ENCODE assay signal across 17 cellular contexts in genomic region chr7:143492799-143493568, GRCh38. TPM values are rescaled to one million over a fixed set of nuclear protein-coding genes. Genes with fewer than 3 reads are reported as not detected.
DNase-seq lines count a peak whose midpoint lies in the region; ATAC-seq and TF ChIP-seq lines count a peak whose summit lies in the region.
"Had no signal": no experiment of that assay in that cellular context is flagged by ENCODE, and none has a peak within 500 bp of the region (broad histone marks: within the 10 kb centered on the region; RNA-seq: fewer than 3 reads in every experiment).

No MANE protein-coding gene starts in this region.

- H3K4me3 ChIP-seq in choroid plexus epithelial cell (ENCODE audit: low read depth, low read length) (no peak overlapping the region), parathyroid adenoma (ENCODE audit: low read depth, low read length) (no peak overlapping the region)
- H3K4me3 ChIP-seq: lung had no signal

- intact Hi-C loops in activated CD8-positive, alpha-beta T cell treated with anti-CD3 and anti-CD28 coated beads for 36 hours (cut with micrococcal nuclease), result no loop called here
- intact Hi-C loops in head of caudate nucleus (cut with DNase I), result no loop called here

- TF ChIP-seq CTCF in activated CD8-positive, alpha-beta T cell treated with anti-CD3 and anti-CD28 coated beads for 36 hours (IDR thresholded peaks at IDR 0.05), result no peak
- no peak for TF ChIP-seq CTCF in choroid plexus epithelial cell (conservative IDR thresholded peaks at IDR 0.05; ENCODE audit: low read depth, low read length)
- no peak for TF ChIP-seq CTCF in parathyroid adenoma (IDR thresholded peaks at IDR 0.05)

- no peak overlapping the region for H3K4me3 Mint-ChIP-seq in activated CD8-positive, alpha-beta T cell treated with anti-CD3 and anti-CD28 coated beads for 36 hours
- no peak overlapping the region for H3K4me3 Mint-ChIP-seq in activated CD8-positive, alpha-beta T cell treated with anti-CD3 and anti-CD28 coated beads, Interleukin-2, amount 10 ng/mL, durations not matched to agents 7 days and 5 days
- H3K4me3 Mint-ChIP-seq: natural killer cell treated with Interleukin-12 subunit alpha and Interleukin-12 subunit beta and Interleukin-15 and Interleukin-18, amount 100 ng/mL, for 72 hours had no signal

- H2AFZ ChIP-seq in parathyroid adenoma, result peak overlapping the region; percentile 36

- no peak overlapping the region for H3K9ac ChIP-seq in parathyroid adenoma

- no peaks in the 10 kb centered on the region for H3K36me3 ChIP-seq in parathyroid adenoma (ENCODE audit: control insufficient read depth, insufficient read depth, low read length)
- H3K36me3 ChIP-seq: WERI-Rb-1 had no signal

- peaks cover 48% of the 10 kb centered on the region for H3K4me1 ChIP-seq in parathyroid adenoma

- CTCF ChIA-PET in activated CD8-positive, alpha-beta T cell treated with anti-CD3 and anti-CD28 coated beads for 36 hours (lab: Charles Lee), result interaction anchor here (0.8 to 1.6 kb wide), 3 partner anchors 12 to 1058 kb away, joined by 3 to 5 read pairs (median 4); no protein-coding TSS in a partner anchor
- CTCF ChIA-PET in activated CD8-positive, alpha-beta T cell treated with anti-CD3 and anti-CD28 coated beads, Interleukin-2, amount 10 ng/mL, durations not matched to agents 7 days and 5 days (lab: Charles Lee), result interaction anchor here (0.7 to 1.8 kb wide), 5 partner anchors 9 to 278 kb away, joined by 3 to 7 read pairs (median 3); no protein-coding TSS in a partner anchor

- H3K9me3 Mint-ChIP-seq in activated CD8-positive, alpha-beta T cell treated with anti-CD3 and anti-CD28 coated beads for 36 hours, result no peaks in the 10 kb centered on the region
- H3K9me3 Mint-ChIP-seq in activated CD8-positive, alpha-beta T cell treated with anti-CD3 and anti-CD28 coated beads, Interleukin-2, amount 10 ng/mL, durations not matched to agents 7 days and 5 days (ENCODE audit: insufficient read depth), result no peaks in the 10 kb centered on the region
- H3K9me3 Mint-ChIP-seq: natural killer cell treated with Interleukin-12 subunit alpha and Interleukin-12 subunit beta and Interleukin-15 and Interleukin-18, amount 100 ng/mL, for 72 hours had no signal

- no peak for DNase-seq in activated CD8-positive, alpha-beta T cell treated with anti-CD3 and anti-CD28 coated beads for 36 hours
- no peak for DNase-seq in activated CD8-positive, alpha-beta T cell treated with anti-CD3 and anti-CD28 coated beads, Interleukin-2, amount 10 ng/mL, durations not matched to agents 7 days and 5 days
- DNase-seq in LHCN-M2 (ENCODE audit: low read depth) (peak; percentile 42), choroid plexus epithelial cell (ENCODE audit: low read depth) (peak; percentile 31), T-helper 9 cell (no peak), ecto neural progenitor cell (ENCODE audit: low spot score) (no peak), head of caudate nucleus (no peak)
- DNase-seq: activated CD8-positive, alpha-beta memory T cell treated with anti-CD3 and anti-CD28 coated beads, Interleukin-2, amount 50 U/mL, for 48 hours; Calu3; NCI-H1930; NCI-H526 treated with DMSO at 0.1 percent for 48 hours; stimulated activated CD4-positive, alpha-beta T cell treated with anti-CD3 and anti-CD28 coated beads, Interleukin-15, amount 100 ng/mL, for 24 hours; WERI-Rb-1 had no signal

- no peaks in the 10 kb centered on the region for H3K27me3 ChIP-seq in parathyroid adenoma (ENCODE audit: control insufficient read depth, insufficient read depth, low read length)

- H3K79me2 ChIP-seq in parathyroid adenoma, result no peaks in the 10 kb centered on the region

- no peaks in the 10 kb centered on the region for H3K36me3 Mint-ChIP-seq in activated CD8-positive, alpha-beta T cell treated with anti-CD3 and anti-CD28 coated beads for 36 hours (ENCODE audit: low read depth)
- H3K36me3 Mint-ChIP-seq in activated CD8-positive, alpha-beta T cell treated with anti-CD3 and anti-CD28 coated beads, Interleukin-2, amount 10 ng/mL, durations not matched to agents 7 days and 5 days (ENCODE audit: low read depth), result no peaks in the 10 kb centered on the region
- H3K36me3 Mint-ChIP-seq: natural killer cell treated with Interleukin-12 subunit alpha and Interleukin-12 subunit beta and Interleukin-15 and Interleukin-18, amount 100 ng/mL, for 72 hours had no signal

- H3K27ac ChIP-seq in parathyroid adenoma, result peak overlapping the region; percentile 91
- H3K27ac ChIP-seq: WERI-Rb-1 had no signal

- no peaks in the 10 kb centered on the region for H3K9me3 ChIP-seq in parathyroid adenoma (ENCODE audit: control insufficient read depth, low read length)

- H3K27me3 Mint-ChIP-seq in activated CD8-positive, alpha-beta T cell treated with anti-CD3 and anti-CD28 coated beads for 36 hours, result no peaks in the 10 kb centered on the region
- H3K27me3 Mint-ChIP-seq in activated CD8-positive, alpha-beta T cell treated with anti-CD3 and anti-CD28 coated beads, Interleukin-2, amount 10 ng/mL, durations not matched to agents 7 days and 5 days (ENCODE audit: low read depth), result peaks cover 2% of the 10 kb centered on the region

- ATAC-seq in activated CD8-positive, alpha-beta T cell treated with anti-CD3 and anti-CD28 coated beads for 36 hours, result no peak
- no peak for ATAC-seq in activated CD8-positive, alpha-beta T cell treated with anti-CD3 and anti-CD28 coated beads, Interleukin-2, amount 10 ng/mL, durations not matched to agents 7 days and 5 days
- ATAC-seq: natural killer cell treated with Interleukin-12 subunit alpha and Interleukin-12 subunit beta and Interleukin-15 and Interleukin-18, amount 100 ng/mL, for 72 hours had no signal

- POLR2A ChIA-PET in activated CD8-positive, alpha-beta T cell treated with anti-CD3 and anti-CD28 coated beads for 36 hours (lab: Charles Lee), result no interaction called here
- POLR2A ChIA-PET in activated CD8-positive, alpha-beta T cell treated with anti-CD3 and anti-CD28 coated beads, Interleukin-2, amount 10 ng/mL, durations not matched to agents 7 days and 5 days (lab: Charles Lee), result no interaction called here

- H3K4me2 ChIP-seq in parathyroid adenoma (ENCODE audit: low read length), result no peak overlapping the region

- H3K27ac Mint-ChIP-seq in activated CD8-positive, alpha-beta T cell treated with anti-CD3 and anti-CD28 coated beads for 36 hours, result peak overlapping the region; percentile 46
- H3K27ac Mint-ChIP-seq in activated CD8-positive, alpha-beta T cell treated with anti-CD3 and anti-CD28 coated beads, Interleukin-2, amount 10 ng/mL, durations not matched to agents 7 days and 5 days, result no peak overlapping the region

- H3K4me1 Mint-ChIP-seq in activated CD8-positive, alpha-beta T cell treated with anti-CD3 and anti-CD28 coated beads for 36 hours (ENCODE audit: low read depth), result peaks cover 23% of the 10 kb centered on the region
- H3K4me1 Mint-ChIP-seq in activated CD8-positive, alpha-beta T cell treated with anti-CD3 and anti-CD28 coated beads, Interleukin-2, amount 10 ng/mL, durations not matched to agents 7 days and 5 days (ENCODE audit: low read depth), result peaks cover 18% of the 10 kb centered on the region

RNA-seq across cellular contexts. Expression of gene TAS2R41, which starts 15.3 kb away (rescaled TPM):
- total RNA-seq in activated CD8-positive, alpha-beta T cell treated with anti-CD3 and anti-CD28 coated beads for 36 hours, result not detected
- total RNA-seq in activated CD8-positive, alpha-beta T cell treated with anti-CD3 and anti-CD28 coated beads, Interleukin-2, amount 10 ng/mL, durations not matched to agents 7 days and 5 days, result not detected
- total RNA-seq in LHCN-M2 (2014; rRNA removed), result not detected in 2 replicates
- polyA plus RNA-seq in LHCN-M2 (2012), result not detected
- total RNA-seq: A673; Calu3; natural killer cell treated with Interleukin-12 subunit alpha and Interleukin-12 subunit beta and Interleukin-15 and Interleukin-18, amount 100 ng/mL, for 72 hours had no signal
- polyA plus RNA-seq: lung had no signal

RNA-seq across cellular contexts. Expression of gene TAS2R60, which starts 49.7 kb away (rescaled TPM):
- not detected for total RNA-seq in activated CD8-positive, alpha-beta T cell treated with anti-CD3 and anti-CD28 coated beads for 36 hours
- under 1 TPM; 0.26 to 0.29 TPM for total RNA-seq in activated CD8-positive, alpha-beta T cell treated with anti-CD3 and anti-CD28 coated beads, Interleukin-2, amount 10 ng/mL, durations not matched to agents 7 days and 5 days
- not detected in 2 replicates for total RNA-seq in LHCN-M2 (2014; rRNA removed)
- polyA plus RNA-seq in LHCN-M2 (2012), result not detected
- total RNA-seq: A673; Calu3; natural killer cell treated with Interleukin-12 subunit alpha and Interleukin-12 subunit beta and Interleukin-15 and Interleukin-18, amount 100 ng/mL, for 72 hours had no signal

Comparison
In these comparisons a context has a peak if more than half of its experiments do, and no peak if none do; other contexts are left out.
1. DNase-seq: peak in LHCN-M2 (single experiment) and choroid plexus epithelial cell (single experiment); none in activated CD8-positive, alpha-beta T cell treated with anti-CD3 and anti-CD28 coated beads for 36 hours (single experiment), activated CD8-positive, alpha-beta T cell treated with anti-CD3 and anti-CD28 coated beads, Interleukin-2, amount 10 ng/mL, durations not matched to agents 7 days and 5 days (single experiment), T-helper 9 cell (single experiment), ecto neural progenitor cell (single experiment) and head of caudate nucleus (0 of 42).